Comparison of ENCODE assay signal across 14 cellular contexts in the genomic region with DNA sequence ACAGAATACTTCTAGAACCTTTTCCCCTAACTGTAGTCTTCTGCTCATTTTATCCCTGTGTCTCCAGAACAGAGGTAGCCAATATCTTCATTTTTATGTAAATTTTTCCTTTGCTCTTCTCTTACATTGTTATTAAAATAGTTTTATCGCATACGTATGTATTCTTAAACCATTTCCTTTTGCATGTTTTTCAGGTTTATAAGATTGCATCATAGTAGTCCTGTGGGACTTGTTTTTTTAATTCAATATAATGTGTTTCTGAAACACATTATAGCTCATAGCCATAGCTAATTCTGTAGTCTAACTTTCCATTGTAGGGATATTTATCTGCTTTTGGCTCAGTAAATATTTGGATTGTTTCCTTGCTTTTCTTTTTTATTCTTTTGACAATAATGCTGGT.
"Had no signal": no experiment of that assay in that cellular context is flagged by ENCODE, and none has a peak within 500 bp of the region (broad histone marks: within the 10 kb centered on the region; RNA-seq: fewer than 3 reads in every experiment).

No MANE protein-coding gene starts in this region.

- H3K27ac ChIP-seq: lower lobe of right lung, parathyroid adenoma had no signal

- H3K27ac Mint-ChIP-seq: activated naive CD8-positive, alpha-beta T cell had no signal

- H3K4me3 Mint-ChIP-seq: activated naive CD8-positive, alpha-beta T cell; stimulated activated naive CD8-positive, alpha-beta T cell treated with anti-CD3 and anti-CD28 coated beads, Interleukin-15, amount 100 ng/mL, for 72 hours had no signal

- H3K36me3 ChIP-seq: lower lobe of right lung had no signal

- H3K9me3 ChIP-seq: lower lobe of right lung had no signal

- H3K9ac ChIP-seq: parathyroid adenoma had no signal

- H3K4me1 Mint-ChIP-seq: stimulated activated naive CD8-positive, alpha-beta T cell treated with anti-CD3 and anti-CD28 coated beads, Interleukin-15, amount 100 ng/mL, for 72 hours had no signal

- H3K27me3 Mint-ChIP-seq: activated naive CD8-positive, alpha-beta T cell; stimulated activated naive CD8-positive, alpha-beta T cell treated with anti-CD3 and anti-CD28 coated beads, Interleukin-15, amount 100 ng/mL, for 72 hours had no signal

- H3K4me3 ChIP-seq: lower lobe of right lung, skin epidermis had no signal

- H3K36me3 Mint-ChIP-seq: activated naive CD8-positive, alpha-beta T cell had no signal

- H3K4me1 ChIP-seq: parathyroid adenoma had no signal

- DNase-seq: activated CD4-positive, alpha-beta T cell treated with anti-CD3 and anti-CD28 coated beads for 4 hours; activated CD8-positive, alpha-beta memory T cell treated with anti-CD3 and anti-CD28 coated beads for 24 hours; activated effector memory CD4-positive, alpha-beta T cell treated with anti-CD3 and anti-CD28 coated beads, Interleukin-2, amount 50 U/mL, for 16 hours; activated T-cell treated with anti-CD3 and anti-CD28 coated beads for 4 hours; effector CD4-positive, alpha-beta T cell; glutamatergic neuron; lower lobe of right lung; midbrain; stimulated activated CD4-positive, alpha-beta T cell treated with anti-CD3 and anti-CD28 coated beads, Interleukin-4, amount 100 ng/mL, for 4 hours; stimulated activated naive CD8-positive, alpha-beta T cell treated with anti-CD3 and anti-CD28 coated beads, Interleukin-15, amount 100 ng/mL, for 72 hours; SW 1271 had no signal
